In the genomic region with DNA sequence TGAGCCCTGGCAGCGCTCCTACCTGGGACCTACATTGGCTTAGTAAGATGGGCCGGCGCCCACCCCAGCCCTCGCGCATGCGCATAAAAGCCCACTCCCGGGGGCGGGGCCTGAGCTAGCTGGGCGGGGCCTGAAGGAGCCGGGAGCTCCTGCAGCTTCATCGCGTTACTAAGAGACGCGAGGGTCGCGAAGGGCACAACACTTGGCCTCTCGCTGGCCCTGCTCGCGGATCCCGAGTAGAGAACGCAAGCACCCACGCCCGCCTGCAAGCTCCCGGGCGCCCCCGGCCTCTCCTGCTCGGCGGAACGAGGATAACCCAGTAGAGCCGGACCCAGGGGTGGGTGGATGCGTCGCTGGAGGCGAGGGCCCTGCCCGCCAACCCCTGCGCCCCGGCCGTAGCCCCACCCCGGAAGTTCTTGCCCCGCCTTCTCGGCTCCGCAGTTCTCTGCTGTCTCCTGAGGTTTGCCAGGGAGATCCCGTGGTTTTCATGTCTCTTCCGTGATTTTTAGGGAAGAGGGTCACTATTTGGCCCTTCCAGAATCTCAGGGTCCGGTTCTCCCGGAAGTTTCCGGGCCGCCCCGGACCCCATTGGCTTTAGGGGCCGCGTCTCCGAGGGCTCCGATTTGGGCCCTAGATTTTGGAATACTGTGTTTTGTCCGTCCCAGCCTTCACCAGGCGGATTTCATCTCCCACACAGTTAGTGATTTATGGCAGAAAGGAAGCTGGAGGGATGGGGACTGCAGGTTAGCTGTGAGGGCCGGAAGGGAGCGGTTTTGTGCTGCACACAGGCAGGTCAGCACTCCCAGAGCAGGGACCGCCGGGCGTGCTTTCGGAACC, we compare ENCODE assay signal across 1 cellular context.
A peak's percentile ranks its signal among the peaks of the same experiment; 100 is the strongest.
TF ChIP-seq lines count a peak whose summit lies in the region.

A gene with protein sequence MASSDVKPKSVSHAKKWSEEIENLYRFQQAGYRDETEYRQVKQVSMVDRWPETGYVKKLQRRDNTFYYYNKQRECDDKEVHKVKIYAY (plus strand): TSS at position 168 of the 837 bp plus-strand sequence. CDS start 7,081 bp downstream, outside the sequence.

TF ChIP-seq in H1, 55 proteins besides CTCF, POLR2A, EP300 and RAD21:
- TF ChIP-seq KDM4A (IDR thresholded peaks at IDR 0.05; ENCODE audit: low read depth, low read length, severe bottlenecking) = peak; percentile 75
- TF ChIP-seq SP2 (IDR thresholded peaks at IDR 0.05; ENCODE audit: low read length) = no peak
- TF ChIP-seq BRCA1 (IDR thresholded peaks at IDR 0.05; ENCODE audit: low read depth, low read length) = peak; percentile 21; the same call in 1 of the 2 replicates
- TF ChIP-seq SIX5 (IDR thresholded peaks at IDR 0.05; ENCODE audit: low read depth, low read length) = no peak
- peak; percentile 10; the same call in 1 of the 2 replicates for TF ChIP-seq SP1 (IDR thresholded peaks at IDR 0.05; ENCODE audit: low read depth, low read length)
- peak; percentile 56 for TF ChIP-seq PHF8 (conservative IDR thresholded peaks at IDR 0.05; ENCODE audit: low read depth, low read length)
- peak; percentile 50; the same call in 1 of the 2 replicates for TF ChIP-seq TAF1 (IDR thresholded peaks at IDR 0.05; ENCODE audit: low read depth, low read length)
- peak; percentile 93 for TF ChIP-seq ASH2L (IDR thresholded peaks at IDR 0.05; ENCODE audit: low read length)
- peak in 1 of 2 experiments; percentile 21; a peak in 3 of 4 replicates for TF ChIP-seq SIN3A (conservative IDR thresholded peaks at IDR 0.05 in 1 of 2, IDR thresholded peaks at IDR 0.05 in 1 of 2; ENCODE audit: low read depth in 1 of 2, low read length in 2 of 2)
- peak; percentile 94 for TF ChIP-seq GABPA (IDR thresholded peaks at IDR 0.05; ENCODE audit: borderline replicate concordance, insufficient read depth, low read length)
- TF ChIP-seq NRF1 (IDR thresholded peaks at IDR 0.05; ENCODE audit: low read depth, low read length) = peak; percentile 68
- 0 out of 2 replicates have a peak, but pooled peaks have one; percentile 22 for TF ChIP-seq SP4 (IDR thresholded peaks at IDR 0.05; ENCODE audit: low read length)
- no peak for TF ChIP-seq EGR1 (IDR thresholded peaks at IDR 0.05; ENCODE audit: borderline replicate concordance, low read depth, low read length)
- peak; percentile 48 for TF ChIP-seq TBP (IDR thresholded peaks at IDR 0.05; ENCODE audit: low read depth, low read length)
- TF ChIP-seq CREB1 (IDR thresholded peaks at IDR 0.05) = peak; percentile 44; the same call in 1 of the 2 replicates
- no peak for TF ChIP-seq RXRA (IDR thresholded peaks at IDR 0.05; ENCODE audit: insufficient read depth, low read depth, low read length)
- TF ChIP-seq JUND (IDR thresholded peaks at IDR 0.05; ENCODE audit: low read length) = no peak
- 0 out of 2 replicates have a peak, but pooled peaks have one; percentile 3 for TF ChIP-seq SRF (IDR thresholded peaks at IDR 0.05; ENCODE audit: low read depth, low read length)
- no peak for TF ChIP-seq JUN (IDR thresholded peaks at IDR 0.05; ENCODE audit: low read depth, low read length)
- no peak for TF ChIP-seq CEBPB (IDR thresholded peaks at IDR 0.05; ENCODE audit: low read depth, low read length)
- TF ChIP-seq SAP30 (IDR thresholded peaks at IDR 0.05; ENCODE audit: insufficient read depth, insufficient replicate concordance, low read length) = peak; percentile 35
TF ChIP-seq in H1: peak in this region for 14.
